10 cellular contexts compared by ENCODE assay signal in the genomic region with DNA sequence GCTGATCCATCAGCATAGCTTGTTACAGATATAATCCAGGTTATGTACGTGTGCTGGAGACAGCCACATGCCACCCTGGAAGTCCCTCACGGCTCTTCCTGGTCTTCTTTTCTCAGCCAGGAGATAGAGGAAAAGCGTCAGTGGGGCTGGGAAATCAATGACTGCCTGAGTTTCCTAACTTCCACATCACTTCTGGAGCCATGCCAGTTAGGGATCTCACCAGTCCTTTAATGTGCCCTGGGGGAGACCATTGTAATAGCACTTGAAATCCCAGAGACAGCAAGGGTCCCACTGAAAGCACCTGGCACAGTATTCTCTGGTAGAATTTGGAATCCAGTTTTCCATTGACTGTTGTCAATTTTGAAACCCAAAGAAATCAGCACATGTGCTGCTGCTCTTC. TPM values are rescaled to one million over a fixed set of nuclear protein-coding genes. Genes with fewer than 3 reads are reported as not detected.
DNase-seq lines count a peak whose midpoint lies in the region; ATAC-seq and TF ChIP-seq lines count a peak whose summit lies in the region.
"Had no signal": no experiment of that assay in that cellular context is flagged by ENCODE, and none has a peak within 500 bp of the region (broad histone marks: within the 10 kb centered on the region; RNA-seq: fewer than 3 reads in every experiment).

No MANE protein-coding gene starts in this region.

- TF ChIP-seq CTCF in nephron (IDR thresholded peaks at IDR 0.05; ENCODE audit: unreplicated experiment in 3 of 3), result no peak

- H3K27ac ChIP-seq in CD4-positive, CD25-positive, alpha-beta regulatory T cell (ENCODE audit: insufficient read depth, low read length, poor library complexity, severe bottlenecking), result peak overlapping the region; percentile 92

- H3K4me3 Mint-ChIP-seq in CD4-positive, CD25-positive, alpha-beta regulatory T cell, result peak overlapping the region; percentile 87 to 99 (median 95)
- H3K4me3 Mint-ChIP-seq in activated CD8-positive, alpha-beta T cell treated with anti-CD3 and anti-CD28 coated beads, Interleukin-2, amount 10 ng/mL, durations not matched to agents 7 days and 5 days, result peak overlapping the region; percentile 90
- peak overlapping the region; percentile 67 to 93 (median 90) for H3K4me3 Mint-ChIP-seq in nephron

- DNase-seq in CD4-positive, CD25-positive, alpha-beta regulatory T cell, result no peak
- DNase-seq in activated CD8-positive, alpha-beta T cell treated with anti-CD3 and anti-CD28 coated beads, Interleukin-2, amount 10 ng/mL, durations not matched to agents 7 days and 5 days, result no peak
- DNase-seq in kidney tubule cell (ENCODE audit: low spot score), result no peak
- DNase-seq: amygdala; NK-92 treated with Interleukin-12 subunit alpha and Interleukin-12 subunit beta, amount 100 ng/mL, for 24 hours had no signal

- H3K4me3 ChIP-seq in CD4-positive, CD25-positive, alpha-beta regulatory T cell (ENCODE audit: low read depth, low read length), result peak overlapping the region; percentile 94
- H3K4me3 ChIP-seq in GM08714 (ENCODE audit: low read length), result peak overlapping the region; percentile 28; the same call in 1 of the 2 replicates
- H3K4me3 ChIP-seq: lung had no signal

- H3K4me1 Mint-ChIP-seq in CD4-positive, CD25-positive, alpha-beta regulatory T cell, result peaks cover 17 to 66% (median 45%) of the 10 kb centered on the region in 4 donors
- peaks cover 62% of the 10 kb centered on the region for H3K4me1 Mint-ChIP-seq in activated CD8-positive, alpha-beta T cell treated with anti-CD3 and anti-CD28 coated beads, Interleukin-2, amount 10 ng/mL, durations not matched to agents 7 days and 5 days (ENCODE audit: low read depth)
- H3K4me1 Mint-ChIP-seq in nephron, result no peaks in the 10 kb centered on the region

- CTCF ChIA-PET in activated CD8-positive, alpha-beta T cell treated with anti-CD3 and anti-CD28 coated beads, Interleukin-2, amount 10 ng/mL, durations not matched to agents 7 days and 5 days (lab: Charles Lee), result interaction anchor here (0.6 to 5.9 kb wide), 6 partner anchors 9 to 102 kb away, joined by 3 to 138 read pairs (median 4); no protein-coding TSS in a partner anchor

- H3K9me3 ChIP-seq in CD4-positive, CD25-positive, alpha-beta regulatory T cell (ENCODE audit: control insufficient read depth in 2 of 2, low read length in 2 of 2), result no peaks in the 10 kb centered on the region

- POLR2A ChIA-PET in activated CD8-positive, alpha-beta T cell treated with anti-CD3 and anti-CD28 coated beads, Interleukin-2, amount 10 ng/mL, durations not matched to agents 7 days and 5 days (lab: Charles Lee), result interaction anchor here (0.6 to 4.3 kb wide), 5 partner anchors 9 to 61 kb away, joined by 3 to 85 read pairs (median 5); no protein-coding TSS in a partner anchor

- peak overlapping the region; percentile 99 to 100 (median 99) for H3K27ac Mint-ChIP-seq in CD4-positive, CD25-positive, alpha-beta regulatory T cell
- peak overlapping the region; percentile 98 for H3K27ac Mint-ChIP-seq in activated CD8-positive, alpha-beta T cell treated with anti-CD3 and anti-CD28 coated beads, Interleukin-2, amount 10 ng/mL, durations not matched to agents 7 days and 5 days
- peak overlapping the region in 1 of 3 experiments; percentile 3 for H3K27ac Mint-ChIP-seq in nephron

- H3K36me3 ChIP-seq in CD4-positive, CD25-positive, alpha-beta regulatory T cell (ENCODE audit: control insufficient read depth, insufficient read depth, low read length), result no peaks in the 10 kb centered on the region

- H3K36me3 Mint-ChIP-seq in CD4-positive, CD25-positive, alpha-beta regulatory T cell, result peaks cover 3% of the 10 kb centered on the region
- peaks cover 3% of the 10 kb centered on the region for H3K36me3 Mint-ChIP-seq in activated CD8-positive, alpha-beta T cell treated with anti-CD3 and anti-CD28 coated beads, Interleukin-2, amount 10 ng/mL, durations not matched to agents 7 days and 5 days (ENCODE audit: low read depth)
- no peaks in the 10 kb centered on the region for H3K36me3 Mint-ChIP-seq in nephron (ENCODE audit: low read depth)

- no peak for ATAC-seq in CD4-positive, CD25-positive, alpha-beta regulatory T cell (ENCODE audit: low read depth in 2 of 2)
- ATAC-seq in activated CD8-positive, alpha-beta T cell treated with anti-CD3 and anti-CD28 coated beads, Interleukin-2, amount 10 ng/mL, durations not matched to agents 7 days and 5 days, result no peak
- no peak for ATAC-seq in HG03521 (IDR thresholded peaks at IDR 0.05; ENCODE audit: unreplicated experiment)
- no peak for ATAC-seq in HG02973 (IDR thresholded peaks at IDR 0.05; ENCODE audit: unreplicated experiment)

- peaks cover 40% of the 10 kb centered on the region for H3K4me1 ChIP-seq in CD4-positive, CD25-positive, alpha-beta regulatory T cell (ENCODE audit: control insufficient read depth, insufficient read depth, low read length, poor library complexity, severe bottlenecking)

- peaks cover 10% of the 10 kb centered on the region for H3K27me3 Mint-ChIP-seq in CD4-positive, CD25-positive, alpha-beta regulatory T cell
- no peaks in the 10 kb centered on the region for H3K27me3 Mint-ChIP-seq in activated CD8-positive, alpha-beta T cell treated with anti-CD3 and anti-CD28 coated beads, Interleukin-2, amount 10 ng/mL, durations not matched to agents 7 days and 5 days (ENCODE audit: low read depth)
- H3K27me3 Mint-ChIP-seq in nephron (ENCODE audit: low read depth), result peaks cover 99% of the 10 kb centered on the region

- H3K27me3 ChIP-seq in CD4-positive, CD25-positive, alpha-beta regulatory T cell (ENCODE audit: control insufficient read depth, insufficient read depth, low read length), result no peaks in the 10 kb centered on the region

- peaks cover 0 to 1% (median 0%) of the 10 kb centered on the region in 7 donors for H3K9me3 Mint-ChIP-seq in CD4-positive, CD25-positive, alpha-beta regulatory T cell
- H3K9me3 Mint-ChIP-seq in activated CD8-positive, alpha-beta T cell treated with anti-CD3 and anti-CD28 coated beads, Interleukin-2, amount 10 ng/mL, durations not matched to agents 7 days and 5 days (ENCODE audit: insufficient read depth), result no peaks in the 10 kb centered on the region
- H3K9me3 Mint-ChIP-seq in nephron, result no peaks in the 10 kb centered on the region

RNA-seq across cellular contexts. Expression of a gene that starts 29.2 kb away (rescaled TPM):
- total RNA-seq in CD4-positive, CD25-positive, alpha-beta regulatory T cell, result 38.7 TPM
- polyA plus RNA-seq in CD4-positive, CD25-positive, alpha-beta regulatory T cell, result 10 to 100 TPM; 35.8 to 69.7 (median 55.7) TPM
- total RNA-seq in activated CD8-positive, alpha-beta T cell treated with anti-CD3 and anti-CD28 coated beads, Interleukin-2, amount 10 ng/mL, durations not matched to agents 7 days and 5 days, result 10 to 100 TPM; 28.0 to 29.3 TPM
